In genomic region chr6:150072201-150072600, GRCh38 we compare ENCODE assay signal across 8 cellular contexts.
DNase-seq lines count a peak whose midpoint lies in the region; ATAC-seq and TF ChIP-seq lines count a peak whose summit lies in the region.

No MANE protein-coding gene starts in this region.

- TF ChIP-seq CTCF in epithelial cell of esophagus (IDR thresholded peaks at IDR 0.05; ENCODE audit: insufficient read depth, low read depth, low read length, missing control alignments) = no peak

- DNase-seq in stimulated activated naive CD4-positive, alpha-beta T cell treated with Interleukin-2 at 50 U/mL for 16 hours (lab: John Stamatoyannopoulos, UW) = peak; percentile 51
- no peak for DNase-seq in stimulated activated naive CD4-positive, alpha-beta T cell (lab: John Stamatoyannopoulos, UW)
- DNase-seq in T-helper 1 cell = peak in 3 of 5 donors; percentile 17 to 58 (median 26)
- DNase-seq in epithelial cell of esophagus (ENCODE audit: low read depth) = peak; percentile 85
- DNase-seq in stimulated activated naive CD8-positive, alpha-beta T cell treated with anti-CD3 and anti-CD28 coated beads, Interleukin-15, Interleukin-2, amounts not matched to agents 100 U/mL and 50 U/mL, for 24 hours = peak; percentile 44
- DNase-seq in NCI-H1105 treated with DMSO at 0.1 percent for 48 hours (lab: John Stamatoyannopoulos, UW) = no peak

- no peak for ATAC-seq in stimulated activated naive CD8-positive, alpha-beta T cell treated with anti-CD3 and anti-CD28 coated beads, Interleukin-15, Interleukin-2, amounts not matched to agents 100 U/mL and 50 U/mL, for 24 hours
- ATAC-seq in GM19324 (IDR thresholded peaks at IDR 0.05; ENCODE audit: low FRiP score, unreplicated experiment) (no peak), GM21381 (IDR thresholded peaks at IDR 0.05; ENCODE audit: unreplicated experiment) (no peak)

- H3K4me3 ChIP-seq in epithelial cell of esophagus (ENCODE audit: low read length) = no peak overlapping the region

Comparison
In these comparisons a context has a peak if more than half of its experiments do, and no peak if none do; other contexts are left out.
1. DNase-seq: peak in stimulated activated naive CD4-positive, alpha-beta T cell treated with Interleukin-2 at 50 U/mL for 16 hours (single experiment), T-helper 1 cell (3 of 5), epithelial cell of esophagus (single experiment) and stimulated activated naive CD8-positive, alpha-beta T cell treated with anti-CD3 and anti-CD28 coated beads, Interleukin-15, Interleukin-2, amounts not matched to agents 100 U/mL and 50 U/mL, for 24 hours (single experiment); none in stimulated activated naive CD4-positive, alpha-beta T cell (0 of 6) and NCI-H1105 treated with DMSO at 0.1 percent for 48 hours (single experiment).